ENCODE assay signal across 10 cellular contexts in the genomic region with DNA sequence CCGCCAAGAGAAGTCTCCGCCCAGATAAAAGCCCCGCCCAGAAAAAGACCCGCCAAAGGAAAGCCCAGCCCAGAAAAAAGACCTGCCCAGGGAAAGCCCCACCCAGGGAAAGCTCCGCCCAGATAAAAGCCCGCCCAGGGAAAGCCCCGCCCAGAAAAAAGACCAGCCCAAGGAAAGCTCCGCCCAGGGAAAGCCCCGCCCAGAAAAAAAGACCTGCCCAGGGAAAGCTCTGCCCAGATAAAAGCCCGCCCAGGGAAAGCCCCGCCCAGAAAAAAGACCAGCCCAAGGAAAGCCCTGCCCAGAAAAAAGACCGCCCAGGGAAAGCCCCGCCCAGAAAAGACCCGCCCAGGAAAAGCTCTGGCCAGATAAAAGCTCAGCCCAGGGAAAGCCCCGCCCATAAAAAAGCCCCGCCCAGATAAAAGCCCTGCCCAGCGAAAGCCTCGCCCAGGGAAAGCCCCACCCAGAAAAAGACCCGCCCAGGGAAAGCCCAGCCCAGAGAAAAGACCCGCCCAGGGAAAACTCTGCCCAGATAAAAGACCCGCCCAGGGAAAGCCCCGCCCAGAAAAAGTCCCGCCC. TPM values are rescaled to one million over a fixed set of nuclear protein-coding genes. Genes with fewer than 3 reads are reported as not detected.
A peak's percentile ranks its signal among the peaks of the same experiment; 100 is the strongest.
DNase-seq lines count a peak whose midpoint lies in the region; ATAC-seq and TF ChIP-seq lines count a peak whose summit lies in the region.
"Had no signal": no experiment of that assay in that cellular context is flagged by ENCODE, and none has a peak within 500 bp of the region (broad histone marks: within the 10 kb centered on the region; RNA-seq: fewer than 3 reads in every experiment).

No MANE protein-coding gene starts in this region.

- H2AK5ac ChIP-seq in mesenchymal stem cell (ENCODE audit: low read length, severe bottlenecking) = no peak overlapping the region

- no peak overlapping the region for H2BK12ac ChIP-seq in mesenchymal stem cell (ENCODE audit: low read length in 2 of 2)

- H3K79me1 ChIP-seq in mesenchymal stem cell (replicated peaks; ENCODE audit: low read length, poor library complexity, severe bottlenecking) = no peaks in the 10 kb centered on the region

- peak; percentile 34; the same call in 1 of the 3 replicates for ATAC-seq in DND-41 (ENCODE audit: insufficient read depth, low read depth)
- peak; percentile 53 for ATAC-seq in GM19463 (IDR thresholded peaks at IDR 0.05; ENCODE audit: unreplicated experiment)
- ATAC-seq in HG03571 (IDR thresholded peaks at IDR 0.05; ENCODE audit: unreplicated experiment) = peak; percentile 39
- ATAC-seq in GM18517 (IDR thresholded peaks at IDR 0.05; ENCODE audit: unreplicated experiment) = no peak

- DNase-seq in DND-41 = no peak
- peak; percentile 83 for DNase-seq in SHP77 treated with DMSO at 0.1 percent for 48 hours (lab: John Stamatoyannopoulos, UW)
- DNase-seq in mesenchymal stem cell = peak; percentile 21
- DNase-seq in dermis blood vessel endothelial cell = no peak
- no peak for DNase-seq in AML-193 (lab: John Stamatoyannopoulos, UW)

- no peak overlapping the region for H3K4ac ChIP-seq in mesenchymal stem cell (ENCODE audit: low read depth in 1 of 2, low read length in 2 of 2)

- H3K27me3 ChIP-seq in DND-41 (ENCODE audit: insufficient read depth, low read length, poor library complexity) (no peaks in the 10 kb centered on the region), mesenchymal stem cell (ENCODE audit: control insufficient read depth in 1 of 2, insufficient read depth in 1 of 2, low read length in 2 of 2) (peaks cover 7 to 40% of the 10 kb centered on the region in 2 experiments)

- no peak overlapping the region for H3K18ac ChIP-seq in mesenchymal stem cell (ENCODE audit: low read depth in 1 of 2, low read length in 2 of 2)

- H2BK120ac ChIP-seq in mesenchymal stem cell (ENCODE audit: low read depth, low read length) = no peak overlapping the region

- WGBS in mesenchymal stem cell = 56% methylated on average over 23 of the region's 23 CpGs

- no peak overlapping the region for H4K91ac ChIP-seq in mesenchymal stem cell (ENCODE audit: low read length)

- H3K23ac ChIP-seq in mesenchymal stem cell (ENCODE audit: low read length in 2 of 2) = no peak overlapping the region

- H2BK15ac ChIP-seq in mesenchymal stem cell (ENCODE audit: low read depth, poor library complexity, severe bottlenecking) = no peak overlapping the region

- H3K79me2 ChIP-seq in DND-41 (ENCODE audit: insufficient read depth, low read length) = no peaks in the 10 kb centered on the region

- H3K4me1 ChIP-seq in DND-41 (ENCODE audit: insufficient read depth, low read length) = no peaks in the 10 kb centered on the region
- H3K4me1 ChIP-seq in mesenchymal stem cell (ENCODE audit: control insufficient read depth, insufficient read depth, low read depth, low read length) = peaks cover 8% of the 10 kb centered on the region

- H3K4me2 ChIP-seq in DND-41 (ENCODE audit: insufficient read depth, low read length) (no peak overlapping the region), mesenchymal stem cell (ENCODE audit: low read length, poor library complexity, severe bottlenecking) (no peak overlapping the region)

- H4K8ac ChIP-seq in mesenchymal stem cell (ENCODE audit: low read length) = no peak overlapping the region

- H3K9me3 ChIP-seq in DND-41 (ENCODE audit: insufficient read depth, low read length, severe bottlenecking) (no peaks in the 10 kb centered on the region), mesenchymal stem cell (ENCODE audit: control insufficient read depth, low read length) (no peaks in the 10 kb centered on the region)

- H3K36me3 ChIP-seq in DND-41 (ENCODE audit: insufficient read depth, low read length) = no peaks in the 10 kb centered on the region
- no peaks in the 10 kb centered on the region for H3K36me3 ChIP-seq in mesenchymal stem cell (ENCODE audit: control insufficient read depth in 1 of 2, insufficient read depth in 2 of 2, low read depth in 1 of 2, low read length in 2 of 2)
- H3K36me3 ChIP-seq: cardiac muscle cell had no signal

- H2AFZ ChIP-seq in DND-41 (ENCODE audit: low read depth, low read length) = no peak overlapping the region
- no peak overlapping the region for H2AFZ ChIP-seq in mesenchymal stem cell (ENCODE audit: low read depth, low read length)

- H3K9ac ChIP-seq in DND-41 (ENCODE audit: low read depth, low read length) (no peak overlapping the region), mesenchymal stem cell (ENCODE audit: low read length) (no peak overlapping the region)

- no peak overlapping the region for H2BK5ac ChIP-seq in mesenchymal stem cell (ENCODE audit: low read depth, low read length, poor library complexity, severe bottlenecking)

- no peak overlapping the region for H3K27ac ChIP-seq in DND-41 (ENCODE audit: low read length)
- H3K27ac ChIP-seq in mesenchymal stem cell (ENCODE audit: low read length, poor library complexity, severe bottlenecking) = no peak overlapping the region
- H3K27ac ChIP-seq: cardiac muscle cell had no signal

- no peak overlapping the region for H3K14ac ChIP-seq in mesenchymal stem cell (ENCODE audit: low read length in 2 of 2)

- no peaks in the 10 kb centered on the region for H4K20me1 ChIP-seq in DND-41 (ENCODE audit: insufficient read depth, low read length)

- H3K4me3 ChIP-seq in DND-41 (ENCODE audit: low read depth in 1 of 2, low read length in 2 of 2) (no peak overlapping the region), mesenchymal stem cell (ENCODE audit: insufficient read depth in 1 of 2, low read depth in 1 of 2, low read length in 2 of 2) (no peak overlapping the region)
- H3K4me3 ChIP-seq: cardiac muscle cell had no signal

- TF ChIP-seq CTCF in DND-41 (IDR thresholded peaks at IDR 0.05; ENCODE audit: borderline replicate concordance, extremely low read depth, low read length, poor library complexity, severe bottlenecking) = no peak

RNA-seq across cellular contexts. Expression of a gene that starts 11.6 kb away (rescaled TPM):
- 0.07 TPM for polyA plus RNA-seq in mesenchymal stem cell (2013, experiment 1 of 2)
- polyA plus RNA-seq in mesenchymal stem cell (2013, experiment 2 of 2) = 0.01 TPM
- total RNA-seq in dermis blood vessel endothelial cell = 0.05 and 0.17 TPM in 2 replicates

RNA-seq across cellular contexts. Expression of a gene that starts 19.3 kb away (rescaled TPM):
- not detected for polyA plus RNA-seq in mesenchymal stem cell (2013, experiment 1 of 2)
- polyA plus RNA-seq in mesenchymal stem cell (2013, experiment 2 of 2) = not detected
- total RNA-seq in dermis blood vessel endothelial cell = not detected in 2 replicates
- total RNA-seq: cardiac muscle cell, renal cortical epithelial cell had no signal

RNA-seq across cellular contexts. Expression of a gene that starts 21.3 kb away (rescaled TPM):
- polyA plus RNA-seq in mesenchymal stem cell (2013, experiment 1 of 2) = not detected
- not detected for polyA plus RNA-seq in mesenchymal stem cell (2013, experiment 2 of 2)
- total RNA-seq in dermis blood vessel endothelial cell = not detected in 2 replicates
- total RNA-seq: cardiac muscle cell, renal cortical epithelial cell had no signal
- polyA plus RNA-seq: cardiac muscle cell had no signal

RNA-seq across cellular contexts. Expression of a gene that starts 36.0 kb away (rescaled TPM):
- 101 TPM for polyA plus RNA-seq in mesenchymal stem cell (2013, experiment 1 of 2)
- polyA plus RNA-seq in mesenchymal stem cell (2013, experiment 2 of 2) = 96.2 TPM
- total RNA-seq in dermis blood vessel endothelial cell = 81.5 and 98.5 TPM in 2 replicates

RNA-seq across cellular contexts. Expression of a gene that starts 37.8 kb away (rescaled TPM):
- 17.0 TPM for polyA plus RNA-seq in mesenchymal stem cell (2013, experiment 1 of 2)
- 16.5 TPM for polyA plus RNA-seq in mesenchymal stem cell (2013, experiment 2 of 2)
- 23.1 and 33.6 TPM in 2 replicates for total RNA-seq in dermis blood vessel endothelial cell

Comparison
In these comparisons a context has a peak if more than half of its experiments do, and no peak if none do; other contexts are left out.
1. DNase-seq: peak in SHP77 treated with DMSO at 0.1 percent for 48 hours (single experiment) and mesenchymal stem cell (single experiment); none in DND-41 (single experiment), dermis blood vessel endothelial cell (single experiment) and AML-193 (0 of 2).